11 cellular contexts compared by ENCODE assay signal in genomic region chr20:53901064-53901463, GRCh38.
DNase-seq lines count a peak whose midpoint lies in the region; FAIRE-seq and TF ChIP-seq lines count a peak whose summit lies in the region.
"Had no signal": no experiment of that assay in that cellular context is flagged by ENCODE, and none has a peak within 500 bp of the region (broad histone marks: within the 10 kb centered on the region; RNA-seq: fewer than 3 reads in every experiment).

No MANE protein-coding gene starts in this region.

- H3K9ac ChIP-seq in endothelial cell of umbilical vein (replicated peaks; ENCODE audit: extremely low read depth, insufficient read depth, low read length) = peak overlapping the region; percentile 84

- H3K27ac Mint-ChIP-seq in neural crest cell (ENCODE audit: unreplicated experiment) = peak overlapping the region; percentile 61

- H3K4me3 ChIP-seq in AG10803 (ENCODE audit: low read length) = no peak overlapping the region
- H3K4me3 ChIP-seq in OCI-LY7 (ENCODE audit: low read depth, low read length, poor library complexity, severe bottlenecking) = no peak overlapping the region
- peak overlapping the region in 1 of 3 experiments; percentile 39 for H3K4me3 ChIP-seq in endothelial cell of umbilical vein (replicated peaks in 1 of 3; ENCODE audit: insufficient read depth in 1 of 3, low read depth in 1 of 3, low read length in 3 of 3)

- no peaks in the 10 kb centered on the region for H3K27me3 ChIP-seq in endothelial cell of umbilical vein (ENCODE audit: control insufficient read depth in 2 of 2, insufficient read depth in 2 of 2, low read length in 2 of 2)

- no peaks in the 10 kb centered on the region for H3K27me3 Mint-ChIP-seq in neural crest cell (ENCODE audit: low read depth)

- H3K79me2 ChIP-seq in OCI-LY7 (ENCODE audit: insufficient read depth, low read depth, low read length) (no peaks in the 10 kb centered on the region), endothelial cell of umbilical vein (ENCODE audit: control insufficient read depth, insufficient read depth, low read length) (no peaks in the 10 kb centered on the region)

- TF ChIP-seq POLR2A in endothelial cell of umbilical vein (IDR thresholded peaks at IDR 0.05; ENCODE audit: low read depth, low read length) = no peak

- H3K9me1 ChIP-seq in endothelial cell of umbilical vein (replicated peaks; ENCODE audit: control insufficient read depth, extremely low read depth, insufficient read depth, low read length) = no peaks in the 10 kb centered on the region

- H3K4me2 ChIP-seq in OCI-LY7 (ENCODE audit: low read length) (peak overlapping the region; percentile 73), endothelial cell of umbilical vein (ENCODE audit: insufficient read depth, low read length) (peak overlapping the region; percentile 86)

- dilution Hi-C loops in endothelial cell of umbilical vein (cut with MboI; ENCODE audit: extremely low pct_ligation_motif_present, low sequenced_read_pairs) = no loop called here

- H3K36me3 ChIP-seq in OCI-LY7 (ENCODE audit: insufficient read depth, low read length) (no peaks in the 10 kb centered on the region), endothelial cell of umbilical vein (ENCODE audit: control insufficient read depth in 2 of 2, extremely low read depth in 1 of 2, insufficient read depth in 2 of 2, low read length in 2 of 2) (no peaks in the 10 kb centered on the region)

- H4K20me1 ChIP-seq in OCI-LY7 (ENCODE audit: insufficient read depth, low read length) = no peaks in the 10 kb centered on the region
- H4K20me1 ChIP-seq in endothelial cell of umbilical vein (replicated peaks; ENCODE audit: control insufficient read depth, extremely low read depth, insufficient read depth, low read length) = no peaks in the 10 kb centered on the region

- no peaks in the 10 kb centered on the region for H3K9me3 ChIP-seq in OCI-LY7 (ENCODE audit: low read length)
- H3K9me3 ChIP-seq in endothelial cell of umbilical vein (replicated peaks; ENCODE audit: control insufficient read depth, insufficient read depth, low read length) = no peaks in the 10 kb centered on the region

- H3K9me2 ChIP-seq in OCI-LY7 (ENCODE audit: insufficient read depth, low read length) = no peaks in the 10 kb centered on the region

- BruUV-seq in OCI-LY7 (replicated peaks; lab: Mats Ljungman, UMichigan) (no TSS peak), endothelial cell of umbilical vein (replicated peaks; lab: Mats Ljungman, UMichigan) (TSS peak; percentile 45)

- POLR2A ChIA-PET in OCI-LY7 (lab: Charles Lee) = interaction anchor here (0.6 to 8.8 kb wide), 13 partner anchors 7 to 64 kb away, joined by 3 to 98 read pairs (median 8); no protein-coding TSS in a partner anchor
- POLR2A ChIA-PET in endothelial cell of umbilical vein (lab: Charles Lee) = interaction anchor here (0.7 to 2.3 kb wide), 4 partner anchors 15 to 277 kb away, joined by 3 to 7 read pairs (median 3); no protein-coding TSS in a partner anchor

- peak; percentile 63 for FAIRE-seq in endothelial cell of umbilical vein (lab: Jason Lieb, UNC)

- H3K36me3 Mint-ChIP-seq in neural crest cell (ENCODE audit: low read depth) = no peaks in the 10 kb centered on the region

- no peaks in the 10 kb centered on the region for H3K9me3 Mint-ChIP-seq in neural crest cell

- H2AFZ ChIP-seq in OCI-LY7 (ENCODE audit: low read length) = peak overlapping the region; percentile 62; the same call in 1 of the 2 replicates
- peak overlapping the region; percentile 12 for H2AFZ ChIP-seq in endothelial cell of umbilical vein (ENCODE audit: low read depth, low read length)

- peaks cover 32% of the 10 kb centered on the region for H3K4me1 Mint-ChIP-seq in neural crest cell

- intact Hi-C loops in OCI-LY7 (cut with micrococcal nuclease; ENCODE audit: unreplicated experiment) (no loop called here), endothelial cell of umbilical vein (cut with micrococcal nuclease) (loop anchor here (1.0 kb wide), 1 partner anchor 14 kb away; no protein-coding TSS in a partner anchor)

- CTCF ChIA-PET in OCI-LY7 (lab: Charles Lee; ENCODE audit: unreplicated experiment) (interaction anchor here (0.6 to 3.3 kb wide), 3 partner anchors 11 to 31 kb away, joined by 3 to 13 read pairs (median 3); no protein-coding TSS in a partner anchor), endothelial cell of umbilical vein (lab: Charles Lee) (interaction anchor here (0.9 to 5.9 kb wide), 15 partner anchors 9 to 321 kb away, joined by 3 to 73 read pairs (median 6); no protein-coding TSS in a partner anchor)

- peak; percentile 87 for DNase-seq in AG10803 (ENCODE audit: low read depth)
- DNase-seq in OCI-LY7 (ENCODE audit: low spot score) = no peak
- peak; percentile 79 for DNase-seq in endothelial cell of umbilical vein (ENCODE audit: low read depth, low spot score)
- DNase-seq in neural crest cell (ENCODE audit: low read depth, low spot score) = no peak
- no peak for DNase-seq in midbrain (lab: John Stamatoyannopoulos, UW)
- DNase-seq in NCI-H1694 treated with DMSO at 0.1 percent for 48 hours (lab: John Stamatoyannopoulos, UW) = no peak
- no peak for DNase-seq in NCI-H1105 treated with DMSO at 0.1 percent for 48 hours (lab: John Stamatoyannopoulos, UW)
- no peak for DNase-seq in T-helper 9 cell
- DNase-seq: DMS79 treated with DMSO at 0.1 percent for 48 hours; NCI-H510A; stimulated activated CD4-positive, alpha-beta T cell treated with anti-CD3 and anti-CD28 coated beads, Interleukin-4, amount 100 ng/mL, for 24 hours had no signal

- no peak overlapping the region for H3K4me3 Mint-ChIP-seq in neural crest cell

- TF ChIP-seq CTCF in AG10803 (conservative IDR thresholded peaks at IDR 0.05; ENCODE audit: low read length) (no peak), OCI-LY7 (conservative IDR thresholded peaks at IDR 0.05; ENCODE audit: low read length) (no peak), endothelial cell of umbilical vein (IDR thresholded peaks at IDR 0.05; ENCODE audit: extremely low read depth in 1 of 2, insufficient read depth in 1 of 2, low read depth in 1 of 2, low read length in 2 of 2) (no peak), neural crest cell (conservative IDR thresholded peaks at IDR 0.05) (no peak)

- H3K27ac ChIP-seq in OCI-LY7 (ENCODE audit: low read depth, low read length, poor library complexity, severe bottlenecking) (no peak overlapping the region), endothelial cell of umbilical vein (ENCODE audit: insufficient read depth, low read depth, low read length) (peak overlapping the region; percentile 97)

- peaks cover 74% of the 10 kb centered on the region for H3K4me1 ChIP-seq in OCI-LY7 (ENCODE audit: insufficient read depth, low read length, poor library complexity, severe bottlenecking)
- H3K4me1 ChIP-seq in endothelial cell of umbilical vein (ENCODE audit: control insufficient read depth, extremely low read depth, insufficient read depth, low read length) = peaks cover 50% of the 10 kb centered on the region

TF ChIP-seq in endothelial cell of umbilical vein, 7 proteins besides CTCF, POLR2A, EP300 and RAD21:
- no peak for TF ChIP-seq MYC (IDR thresholded peaks at IDR 0.05; ENCODE audit: low read depth, low read length)
- TF ChIP-seq GATA2 (IDR thresholded peaks at IDR 0.05; ENCODE audit: insufficient read depth, insufficient read length, low read depth, low read length) = peak; percentile 25
- TF ChIP-seq JUN (IDR thresholded peaks at IDR 0.05; ENCODE audit: borderline replicate concordance, insufficient read depth, insufficient read length, low read depth) = no peak
- TF ChIP-seq EZH2 (IDR thresholded peaks at IDR 0.05; ENCODE audit: borderline replicate concordance, low read depth, low read length, severe bottlenecking) = no peak

Comparison
In these comparisons a context has a peak if more than half of its experiments do, and no peak if none do; other contexts are left out.
1. DNase-seq: peak in AG10803 (single experiment) and endothelial cell of umbilical vein (single experiment); none in OCI-LY7 (single experiment), neural crest cell (single experiment), midbrain (single experiment), NCI-H1694 treated with DMSO at 0.1 percent for 48 hours (single experiment), NCI-H1105 treated with DMSO at 0.1 percent for 48 hours (single experiment) and T-helper 9 cell (single experiment).